Comparison of ENCODE assay signal across 8 cellular contexts in genomic region chr2:221517362-221518121, GRCh38. TPM values are rescaled to one million over a fixed set of nuclear protein-coding genes. Genes with fewer than 3 reads are reported as not detected.
DNase-seq lines count a peak whose midpoint lies in the region; ATAC-seq lines count a peak whose summit lies in the region.

No MANE protein-coding gene starts in this region.

- peaks cover 11% of the 10 kb centered on the region for H3K36me3 Mint-ChIP-seq in T-cell
- no peaks in the 10 kb centered on the region for H3K36me3 Mint-ChIP-seq in natural killer cell treated with Interleukin-12 subunit alpha and Interleukin-12 subunit beta and Interleukin-15 and Interleukin-18, amount 100 ng/mL, for 72 hours

- no peak overlapping the region for H3K27ac Mint-ChIP-seq in T-cell
- H3K27ac Mint-ChIP-seq in natural killer cell treated with Interleukin-12 subunit alpha and Interleukin-12 subunit beta and Interleukin-15 and Interleukin-18, amount 100 ng/mL, for 72 hours, result no peak overlapping the region

- DNase-seq in T-cell (peak; percentile 53 to 86 (median 75)), amniotic stem cell (lab: John Stamatoyannopoulos, UW) (peak; percentile 60), RPMI8226 (no peak), midbrain (lab: John Stamatoyannopoulos, UW) (no peak), NCI-H1694 (lab: John Stamatoyannopoulos, UW) (no peak)
- peak; percentile 82 for DNase-seq in natural killer cell treated with Interleukin-12 subunit alpha and Interleukin-12 subunit beta and Interleukin-15 and Interleukin-18, amount 100 ng/mL, for 72 hours (ENCODE audit: low spot score)

- no peak overlapping the region for H3K4me3 Mint-ChIP-seq in T-cell
- H3K4me3 Mint-ChIP-seq in natural killer cell treated with Interleukin-12 subunit alpha and Interleukin-12 subunit beta and Interleukin-15 and Interleukin-18, amount 100 ng/mL, for 72 hours, result no peak overlapping the region

- ATAC-seq in GM18873 (IDR thresholded peaks at IDR 0.05; ENCODE audit: low FRiP score, unreplicated experiment), result peak; percentile 95
- peak; percentile 83 for ATAC-seq in HG02981 (IDR thresholded peaks at IDR 0.05; ENCODE audit: unreplicated experiment)
- ATAC-seq in T-cell (replicated peaks in 1 of 4), result peak; percentile 72 to 85 (median 83)
- ATAC-seq in natural killer cell treated with Interleukin-12 subunit alpha and Interleukin-12 subunit beta and Interleukin-15 and Interleukin-18, amount 100 ng/mL, for 72 hours, result peak; percentile 88 to 92

- POLR2A ChIA-PET in T-cell (lab: Charles Lee), result interaction anchor here (0.7 to 3.0 kb wide), 11 partner anchors 12 to 55 kb away, joined by 3 to 34 read pairs (median 4); partner anchors contain the start of gene EPHA4 (in 1 of the 2)

- CTCF ChIA-PET in T-cell (lab: Charles Lee), result interaction anchor here in 1 of 2 donors (0.6 to 2.1 kb wide), 8 partner anchors 12 to 173 kb away, joined by 3 to 19 read pairs (median 4); no protein-coding TSS in a partner anchor

- no peaks in the 10 kb centered on the region for H3K9me3 Mint-ChIP-seq in T-cell
- H3K9me3 Mint-ChIP-seq in natural killer cell treated with Interleukin-12 subunit alpha and Interleukin-12 subunit beta and Interleukin-15 and Interleukin-18, amount 100 ng/mL, for 72 hours, result no peaks in the 10 kb centered on the region

- no peaks in the 10 kb centered on the region for H3K27me3 Mint-ChIP-seq in T-cell
- H3K27me3 Mint-ChIP-seq in natural killer cell treated with Interleukin-12 subunit alpha and Interleukin-12 subunit beta and Interleukin-15 and Interleukin-18, amount 100 ng/mL, for 72 hours, result no peaks in the 10 kb centered on the region

- H3K4me1 Mint-ChIP-seq in T-cell, result peaks cover 6 to 25% (median 23%) of the 10 kb centered on the region in 3 donors
- peaks cover 7 to 15% of the 10 kb centered on the region in 2 donors for H3K4me1 Mint-ChIP-seq in natural killer cell treated with Interleukin-12 subunit alpha and Interleukin-12 subunit beta and Interleukin-15 and Interleukin-18, amount 100 ng/mL, for 72 hours (ENCODE audit: low read depth in 2 of 2)

RNA-seq across cellular contexts. Expression of gene EPHA4, which starts 54.6 kb away (rescaled TPM):
- total RNA-seq in T-cell, result 10 to 100 TPM; 47.2 to 93.9 (median 58.0) TPM
- total RNA-seq in natural killer cell treated with Interleukin-12 subunit alpha and Interleukin-12 subunit beta and Interleukin-15 and Interleukin-18, amount 100 ng/mL, for 72 hours, result 10 to 100 TPM in 1 of 2 donors, 1 to 10 TPM in 1; 9.7 to 20.7 TPM

Comparison
In these comparisons a context has a peak if more than half of its experiments do, and no peak if none do; other contexts are left out.
1. DNase-seq: peak in T-cell (34 of 34), amniotic stem cell (single experiment) and natural killer cell treated with Interleukin-12 subunit alpha and Interleukin-12 subunit beta and Interleukin-15 and Interleukin-18, amount 100 ng/mL, for 72 hours (single experiment); none in RPMI8226 (single experiment), midbrain (single experiment) and NCI-H1694 (single experiment).
2. Peak in every context shown above with its lines, with median percentiles within 50 percentile points of each other: ATAC-seq.